In the genomic region with DNA sequence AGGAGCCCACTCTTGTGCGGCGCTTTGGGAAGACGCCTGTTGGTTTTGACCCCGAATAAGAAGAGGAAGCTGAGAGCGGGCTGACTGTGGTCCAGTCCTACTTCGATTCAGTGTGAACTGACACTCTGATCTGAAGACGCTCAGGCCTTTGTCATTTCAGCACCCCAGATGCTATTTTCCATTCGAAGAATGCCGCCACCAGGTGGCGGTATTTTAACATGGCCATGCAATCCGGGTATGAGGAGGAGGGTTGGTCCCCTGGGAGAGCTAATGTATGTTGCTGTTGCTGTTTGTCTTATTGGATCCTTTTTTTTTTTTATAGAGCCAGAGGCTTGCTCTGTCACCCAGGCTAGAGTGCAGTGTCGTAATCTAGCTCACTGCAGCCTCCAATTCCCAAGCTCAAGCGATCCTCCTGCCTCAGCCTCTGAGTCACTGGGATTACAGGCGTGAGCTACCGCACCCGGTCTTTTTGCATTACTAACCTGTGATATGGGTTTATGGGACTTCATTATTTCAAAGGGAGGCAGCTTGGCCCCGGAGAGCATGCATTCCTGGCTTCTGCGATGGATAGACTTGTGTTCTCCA, we compare ENCODE assay signal across 8 cellular contexts. TPM values are rescaled to one million over a fixed set of nuclear protein-coding genes. Genes with fewer than 3 reads are reported as not detected.
A peak's percentile ranks its signal among the peaks of the same experiment; 100 is the strongest.
DNase-seq lines count a peak whose midpoint lies in the region; ATAC-seq and TF ChIP-seq lines count a peak whose summit lies in the region.

No MANE protein-coding gene starts in this region.

- DNase-seq in AG09309 (ENCODE audit: low read depth): peak; percentile 74
- peak; percentile 96 for DNase-seq in NCI-H69 (lab: John Stamatoyannopoulos, UW)
- DNase-seq in activated CD4-positive, alpha-beta T cell treated with anti-CD3 and anti-CD28 coated beads, Interleukin-2, amount 50 U/mL, for 4 hours: peak; percentile 87 to 88
- peak; percentile 87 for DNase-seq in ecto neural progenitor cell (ENCODE audit: low spot score)
- DNase-seq in lower lobe of right lung: peak; percentile 87
- peak; percentile 69 to 87 (median 87) for DNase-seq in stimulated activated CD4-positive, alpha-beta T cell treated with anti-CD3 and anti-CD28 coated beads, TNF-alpha, amount 100 ng/mL, for 24 hours (ENCODE audit: low read depth in 3 of 3)

- ATAC-seq in GM19023 (IDR thresholded peaks at IDR 0.05; ENCODE audit: unreplicated experiment): peak; percentile 33
- ATAC-seq in HG03565 (IDR thresholded peaks at IDR 0.05; ENCODE audit: unreplicated experiment): peak; percentile 30
- ATAC-seq in lower lobe of right lung: peak; percentile 75 to 83

- peak; percentile 80 for TF ChIP-seq CTCF in AG09309 (IDR thresholded peaks at IDR 0.05; ENCODE audit: control insufficient read depth, insufficient read depth, low read depth, low read length, missing control alignments)
- peak; percentile 83 for TF ChIP-seq CTCF in lower lobe of right lung (IDR thresholded peaks at IDR 0.05)

- H3K36me3 ChIP-seq in lower lobe of right lung: peaks cover 17% of the 10 kb centered on the region

- H3K4me3 ChIP-seq in AG09309 (ENCODE audit: control insufficient read depth, low read depth, low read length) (peak overlapping the region; percentile 100), lower lobe of right lung (peak overlapping the region; percentile 95)

- H3K9me3 ChIP-seq in lower lobe of right lung: no peaks in the 10 kb centered on the region

- H3K4me1 ChIP-seq in lower lobe of right lung: peaks cover 14% of the 10 kb centered on the region

- intact Hi-C loops in lower lobe of right lung (cut with DNase I): no loop called here

- no peaks in the 10 kb centered on the region for H3K27me3 ChIP-seq in lower lobe of right lung (ENCODE audit: low read depth)

- H3K27ac ChIP-seq in lower lobe of right lung: peak overlapping the region; percentile 98

RNA-seq across cellular contexts. Expression of gene TIMM44, which starts 0.8 kb away (rescaled TPM):
- 45.2 TPM for total RNA-seq in lower lobe of right lung

RNA-seq across cellular contexts. Expression of gene CTXN1, which starts 18.3 kb away (rescaled TPM):
- 5.8 TPM for total RNA-seq in lower lobe of right lung

RNA-seq across cellular contexts. Expression of gene SNAPC2, which starts 24.1 kb away (rescaled TPM):
- 17.6 TPM for total RNA-seq in lower lobe of right lung

RNA-seq across cellular contexts. Expression of gene TGFBR3L, which starts 29.6 kb away (rescaled TPM):
- 2.1 TPM for total RNA-seq in lower lobe of right lung

RNA-seq across cellular contexts. Expression of gene MAP2K7, which starts 40.6 kb away (rescaled TPM):
- total RNA-seq in lower lobe of right lung: 38.6 TPM

Comparison
In these comparisons a context has a peak if more than half of its experiments do, and no peak if none do; other contexts are left out.
1. Peak in every context shown above with its lines: DNase-seq, ATAC-seq, H3K4me3 ChIP-seq and H3K27ac ChIP-seq.